In genomic region chr3:196287405-196288140, GRCh38 we compare ENCODE assay signal across 8 cellular contexts. TPM values are rescaled to one million over a fixed set of nuclear protein-coding genes. Genes with fewer than 3 reads are reported as not detected.
A peak's percentile ranks its signal among the peaks of the same experiment; 100 is the strongest.
DNase-seq lines count a peak whose midpoint lies in the region; ATAC-seq and TF ChIP-seq lines count a peak whose summit lies in the region.

PCYT1A (minus strand) TSS chr3:196287726; CDS start chr3:196270531, 17,195 bp downstream.

- no peak for TF ChIP-seq POLR2A in lower leg skin (IDR thresholded peaks at IDR 0.05)

- TF ChIP-seq CTCF in C4-2B (conservative IDR thresholded peaks at IDR 0.05) (no peak), lower leg skin (IDR thresholded peaks at IDR 0.05) (no peak)
- TF ChIP-seq CTCF in activated CD8-positive, alpha-beta T cell treated with anti-CD3 and anti-CD28 coated beads for 36 hours (IDR thresholded peaks at IDR 0.05), result no peak

- ATAC-seq in GM19438 (IDR thresholded peaks at IDR 0.05; ENCODE audit: low read depth, unreplicated experiment), result peak; percentile 85
- peak; percentile 89 for ATAC-seq in activated CD8-positive, alpha-beta T cell treated with anti-CD3 and anti-CD28 coated beads for 36 hours

- no peaks in the 10 kb centered on the region for H3K9me3 Mint-ChIP-seq in activated CD8-positive, alpha-beta T cell treated with anti-CD3 and anti-CD28 coated beads for 36 hours

- CTCF ChIA-PET in activated CD8-positive, alpha-beta T cell treated with anti-CD3 and anti-CD28 coated beads for 36 hours (lab: Charles Lee), result interaction anchor here (1.1 kb wide), 1 partner anchor 33 kb away, joined by 3 read pairs; no protein-coding TSS in a partner anchor

- peak within 1 kb of the TSS; percentile 94 for H3K27ac ChIP-seq in C4-2B

- H3K4me3 ChIP-seq in lower leg skin (ENCODE audit: low read depth, poor library complexity, severe bottlenecking), result peak within 1 kb of the TSS; percentile 90

- POLR2A ChIA-PET in activated CD8-positive, alpha-beta T cell treated with anti-CD3 and anti-CD28 coated beads for 36 hours (lab: Charles Lee), result interaction anchor here (1.0 kb wide), 1 partner anchor 31 kb away, joined by 4 read pairs; the partner anchor contains the start of gene DYNLT2B

- peak; percentile 93 for DNase-seq in HK-2 (ENCODE audit: unreplicated experiment)
- peak; percentile 92 for DNase-seq in NCI-H82 treated with DMSO at 0.1 percent for 48 hours (lab: John Stamatoyannopoulos, UW; ENCODE audit: unreplicated experiment)
- DNase-seq in activated CD8-positive, alpha-beta T cell treated with anti-CD3 and anti-CD28 coated beads for 36 hours, result peak; percentile 82
- DNase-seq in ecto neural progenitor cell (ENCODE audit: low spot score), result peak; percentile 92
- DNase-seq in lower leg skin (ENCODE audit: low spot score in 2 of 2), result peak; percentile 90 to 97
- DNase-seq in stimulated activated CD4-positive, alpha-beta T cell treated with anti-CD3 and anti-CD28 coated beads, Interleukin-4, amount 100 ng/mL, for 4 hours, result peak; percentile 65 to 68

- WGBS in lower leg skin, 2 donors, result 0% methylated on average over 30 to 39 of the region's 60 CpGs

- peak within 1 kb of the TSS; percentile 94 for H3K4me3 Mint-ChIP-seq in activated CD8-positive, alpha-beta T cell treated with anti-CD3 and anti-CD28 coated beads for 36 hours

- peaks cover 5% of the 10 kb centered on the region for H3K36me3 Mint-ChIP-seq in activated CD8-positive, alpha-beta T cell treated with anti-CD3 and anti-CD28 coated beads for 36 hours (ENCODE audit: low read depth)

- no peaks in the 10 kb centered on the region for H3K27me3 Mint-ChIP-seq in activated CD8-positive, alpha-beta T cell treated with anti-CD3 and anti-CD28 coated beads for 36 hours

- peaks cover 32% of the 10 kb centered on the region for H3K4me1 Mint-ChIP-seq in activated CD8-positive, alpha-beta T cell treated with anti-CD3 and anti-CD28 coated beads for 36 hours (ENCODE audit: low read depth)

- intact Hi-C loops in activated CD8-positive, alpha-beta T cell treated with anti-CD3 and anti-CD28 coated beads for 36 hours (cut with micrococcal nuclease), result no loop called here
- intact Hi-C loops in lower leg skin (cut with DNase I; ENCODE audit: low total_unique reads), result no loop called here

- H3K27ac Mint-ChIP-seq in activated CD8-positive, alpha-beta T cell treated with anti-CD3 and anti-CD28 coated beads for 36 hours, result peak within 1 kb of the TSS; percentile 95

RNA-seq across cellular contexts. Expression of gene PCYT1A, which starts in this region (rescaled TPM):
- 10 to 100 TPM; 31.0 to 33.7 TPM for total RNA-seq in activated CD8-positive, alpha-beta T cell treated with anti-CD3 and anti-CD28 coated beads for 36 hours
- 100 to 1,000 TPM in 3 of 4 donors, 10 to 100 TPM in 1; 96.2 to 144 (median 110) TPM for total RNA-seq in lower leg skin

Comparison
In these comparisons a context has a peak if more than half of its experiments do, and no peak if none do; other contexts are left out.
1. Peak in every context shown above with its lines: DNase-seq, ATAC-seq, H3K4me3 ChIP-seq and H3K27ac ChIP-seq.